29 cellular contexts compared by ENCODE assay signal in the genomic region with DNA sequence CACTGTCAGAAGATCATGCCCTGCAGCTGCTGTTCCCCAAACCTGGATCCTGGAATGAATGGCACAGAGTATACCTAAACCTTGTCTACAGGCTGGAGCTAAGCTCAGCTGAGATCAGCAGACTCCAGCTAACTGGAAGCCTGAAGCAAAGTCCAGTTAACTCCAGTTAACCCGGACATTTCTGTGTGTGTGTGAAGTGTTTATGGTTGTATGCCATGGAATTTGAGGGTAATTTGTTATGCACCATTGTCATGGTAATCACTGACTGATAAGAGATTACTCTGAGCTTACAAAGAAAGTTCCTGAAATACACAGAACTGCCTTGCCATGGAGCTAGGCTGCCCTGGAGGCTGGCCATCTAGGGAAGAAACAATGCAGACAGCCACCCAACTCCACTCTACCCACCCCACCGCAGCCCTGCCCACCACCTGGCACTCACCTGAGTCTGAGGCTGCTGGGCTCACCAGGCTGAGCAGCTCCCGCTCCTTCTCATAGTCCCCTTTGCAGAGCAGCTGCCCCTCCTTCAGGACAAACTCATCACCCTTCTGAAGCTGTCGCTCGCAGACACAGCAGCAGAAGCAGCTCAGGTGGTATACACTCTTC.
"Had no signal": no experiment of that assay in that cellular context is flagged by ENCODE, and none has a peak within 500 bp of the region (broad histone marks: within the 10 kb centered on the region; RNA-seq: fewer than 3 reads in every experiment).

No MANE protein-coding gene starts in this region.

- H3K9ac ChIP-seq: neural progenitor cell had no signal

- H3K4me1 Mint-ChIP-seq: immature natural killer cell; naive thymus-derived CD4-positive, alpha-beta T cell had no signal

- H3K27ac ChIP-seq: colonic mucosa, esophagus muscularis mucosa, foreskin keratinocyte, gastroesophageal sphincter, heart left ventricle, neural progenitor cell, ovary, right lobe of liver, stomach, thyroid gland, vagina had no signal

- H3K4me3 Mint-ChIP-seq: dendritic cell treated with granulocyte-macrophage colony-stimulating factor and Interleukin-4, amounts not matched to agents 40 ng/mL and 50 ng/mL, for 4 days; immature natural killer cell; naive thymus-derived CD4-positive, alpha-beta T cell; nephron; neural progenitor cell had no signal

- FAIRE-seq: endothelial cell of umbilical vein had no signal

- H3K4me2 ChIP-seq: neural progenitor cell, smooth muscle cell had no signal

- H3K9me3 ChIP-seq: colonic mucosa, esophagus muscularis mucosa, gastroesophageal sphincter, heart left ventricle, ovary, right lobe of liver, stomach, thyroid gland, vagina had no signal

- H3K27me3 Mint-ChIP-seq: dendritic cell treated with granulocyte-macrophage colony-stimulating factor and Interleukin-4, amounts not matched to agents 40 ng/mL and 50 ng/mL, for 4 days had no signal

- H3K4me3 ChIP-seq: colonic mucosa, esophagus muscularis mucosa, gastroesophageal sphincter, heart left ventricle, neural progenitor cell, ovary, right lobe of liver, smooth muscle cell, stomach, thyroid gland, vagina had no signal

- H3K27ac Mint-ChIP-seq: dendritic cell treated with granulocyte-macrophage colony-stimulating factor and Interleukin-4, amounts not matched to agents 40 ng/mL and 50 ng/mL, for 4 days; immature natural killer cell; naive thymus-derived CD4-positive, alpha-beta T cell; nephron; neural progenitor cell had no signal

- H3K4me1 ChIP-seq: colonic mucosa, esophagus muscularis mucosa, foreskin keratinocyte, gastroesophageal sphincter, heart left ventricle, stomach, thyroid gland, vagina had no signal

- H3K27me3 ChIP-seq: colonic mucosa, neural progenitor cell, ovary, right lobe of liver, thyroid gland, vagina had no signal

- H3K9me3 Mint-ChIP-seq: dendritic cell treated with granulocyte-macrophage colony-stimulating factor and Interleukin-4, amounts not matched to agents 40 ng/mL and 50 ng/mL, for 4 days; nephron had no signal

- DNase-seq: colonic mucosa; effector CD8-positive, alpha-beta T cell; foreskin keratinocyte; heart left ventricle; hippocampal formation; immature natural killer cell; islet precursor cell; mesenchymal stem cell; midbrain; naive thymus-derived CD4-positive, alpha-beta T cell; nucleus accumbens; ovary; posterior cingulate gyrus; right lobe of liver; stimulated activated CD4-positive, alpha-beta T cell treated with anti-CD3 and anti-CD28 coated beads, Interleukin-12 subunit alpha, Interleukin-12 subunit beta, amount 100 ng/mL, for 4 hours; stimulated activated CD4-positive, alpha-beta T cell treated with anti-CD3 and anti-CD28 coated beads, Interleukin-1b, Interleukin-23, amount 100 ng/mL, for 48 hours; stimulated activated CD4-positive, alpha-beta T cell treated with anti-CD3 and anti-CD28 coated beads, Interleukin-4, amount 100 ng/mL, for 1 hour; stimulated activated CD8-positive, alpha-beta memory T cell treated with anti-CD3 and anti-CD28 coated beads, Interleukin-4, amount 100 ng/mL, for 48 hours; stimulated activated naive CD4-positive, alpha-beta T cell treated with Interleukin-2 at 50 U/mL for 16 hours; stomach; thyroid gland had no signal

- H3K36me3 ChIP-seq: colonic mucosa, esophagus muscularis mucosa, gastroesophageal sphincter, heart left ventricle, neural progenitor cell, ovary, right lobe of liver, stomach, thyroid gland, vagina had no signal

- H2AFZ ChIP-seq: neural progenitor cell had no signal

- ATAC-seq: foreskin keratinocyte; gastroesophageal sphincter; heart left ventricle; naive thymus-derived CD4-positive, alpha-beta T cell had no signal

- H3K36me3 Mint-ChIP-seq: immature natural killer cell; naive thymus-derived CD4-positive, alpha-beta T cell had no signal
